9 cellular contexts compared by ENCODE assay signal in the genomic region with DNA sequence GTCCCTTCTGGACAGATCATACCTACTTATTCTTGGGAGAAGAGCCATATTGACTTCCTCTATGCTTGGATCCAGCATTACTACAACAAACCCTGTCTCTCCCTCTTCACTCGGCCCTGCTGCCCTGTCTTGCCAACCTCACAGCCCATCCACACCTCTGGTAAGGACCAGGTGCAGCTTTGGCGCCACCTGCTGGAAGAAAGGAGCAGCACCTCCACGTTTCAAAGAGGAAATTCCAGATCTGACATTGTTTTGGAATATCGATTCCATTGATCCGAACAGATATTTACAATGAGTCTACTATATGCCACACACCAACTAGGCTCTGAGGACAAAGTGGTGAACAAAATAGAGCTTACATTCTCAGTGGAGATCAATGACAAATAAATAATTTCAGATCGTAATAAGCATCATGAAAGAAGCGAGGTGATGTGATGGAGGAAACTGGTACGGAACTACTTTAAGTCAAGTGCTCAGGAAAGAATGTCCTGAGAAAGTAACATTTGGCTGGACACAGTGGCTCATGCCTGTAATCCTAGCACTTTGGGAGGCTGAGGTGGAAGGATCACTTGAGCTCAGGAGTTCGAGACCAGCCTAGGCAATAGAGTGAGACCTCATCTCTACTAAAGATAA. TPM values are rescaled to one million over a fixed set of nuclear protein-coding genes. Genes with fewer than 3 reads are reported as not detected.
A peak's percentile ranks its signal among the peaks of the same experiment; 100 is the strongest.
DNase-seq lines count a peak whose midpoint lies in the region; ATAC-seq and TF ChIP-seq lines count a peak whose summit lies in the region.
"Had no signal": no experiment of that assay in that cellular context is flagged by ENCODE, and none has a peak within 500 bp of the region (broad histone marks: within the 10 kb centered on the region; RNA-seq: fewer than 3 reads in every experiment).

No MANE protein-coding gene starts in this region.

- H3K9ac ChIP-seq in NT2/D1 (ENCODE audit: insufficient read length, low read depth), result no peak overlapping the region

- no peaks in the 10 kb centered on the region for H3K4me1 ChIP-seq in CD8-positive, alpha-beta memory T cell (ENCODE audit: insufficient read depth, low read length)
- no peaks in the 10 kb centered on the region for H3K4me1 ChIP-seq in NT2/D1 (ENCODE audit: insufficient read depth, insufficient read length)

- no peak overlapping the region for H3K27ac Mint-ChIP-seq in CD8-positive, alpha-beta memory T cell
- peak overlapping the region in 2 of 6 donors; percentile 6 to 89 for H3K27ac Mint-ChIP-seq in naive B cell
- no peak overlapping the region for H3K27ac Mint-ChIP-seq in stimulated activated effector memory CD8-positive, alpha-beta T cell treated with anti-CD3 and anti-CD28 coated beads, Interleukin-12 subunit alpha, Interleukin-12 subunit beta, amount 100 ng/mL, for 72 hours
- H3K27ac Mint-ChIP-seq: IgD-negative memory B cell had no signal

- no peak overlapping the region for H3K27ac ChIP-seq in CD8-positive, alpha-beta memory T cell (ENCODE audit: low read depth, low read length)

- DNase-seq in CD8-positive, alpha-beta memory T cell, result peak; percentile 56 to 78 (median 62)
- peak; percentile 74 for DNase-seq in HT-29 (ENCODE audit: low spot score)
- peak; percentile 68 for DNase-seq in NT2/D1 (ENCODE audit: low read depth, low spot score)
- peak; percentile 76 for DNase-seq in activated CD8-positive, alpha-beta memory T cell treated with anti-CD3 and anti-CD28 coated beads, Interleukin-2, amount 50 U/mL, for 4 hours
- no peak for DNase-seq in epithelial cell of proximal tubule (ENCODE audit: low read depth)
- DNase-seq in naive B cell, result peak; percentile 68
- peak; percentile 61 to 85 for DNase-seq in stimulated activated effector memory CD8-positive, alpha-beta T cell treated with anti-CD3 and anti-CD28 coated beads, Interleukin-12 subunit alpha, Interleukin-12 subunit beta, amount 100 ng/mL, for 72 hours (ENCODE audit: low spot score in 2 of 2)

- TF ChIP-seq CTCF in epithelial cell of proximal tubule (conservative IDR thresholded peaks at IDR 0.05; ENCODE audit: low read depth, low read length), result peak; percentile 99

- H3K27me3 ChIP-seq in CD8-positive, alpha-beta memory T cell (ENCODE audit: insufficient read depth, low read length, poor library complexity, severe bottlenecking), result no peaks in the 10 kb centered on the region
- no peaks in the 10 kb centered on the region for H3K27me3 ChIP-seq in NT2/D1 (ENCODE audit: insufficient read depth, insufficient read length)

- no peaks in the 10 kb centered on the region for H3K9me3 ChIP-seq in CD8-positive, alpha-beta memory T cell (ENCODE audit: low read length)
- H3K9me3 ChIP-seq in NT2/D1 (ENCODE audit: insufficient read depth, low read length), result no peaks in the 10 kb centered on the region

- H3K4me3 ChIP-seq in CD8-positive, alpha-beta memory T cell (ENCODE audit: low read length), result no peak overlapping the region
- no peak overlapping the region for H3K4me3 ChIP-seq in NT2/D1 (ENCODE audit: insufficient read length, low read depth)
- no peak overlapping the region for H3K4me3 ChIP-seq in epithelial cell of proximal tubule (ENCODE audit: low read depth, low read length)

- no peaks in the 10 kb centered on the region for H3K36me3 Mint-ChIP-seq in CD8-positive, alpha-beta memory T cell
- no peaks in the 10 kb centered on the region for H3K36me3 Mint-ChIP-seq in naive B cell
- H3K36me3 Mint-ChIP-seq in stimulated activated effector memory CD8-positive, alpha-beta T cell treated with anti-CD3 and anti-CD28 coated beads, Interleukin-12 subunit alpha, Interleukin-12 subunit beta, amount 100 ng/mL, for 72 hours, result peaks cover 17% of the 10 kb centered on the region
- H3K36me3 Mint-ChIP-seq: IgD-negative memory B cell had no signal

- no peaks in the 10 kb centered on the region for H3K9me3 Mint-ChIP-seq in CD8-positive, alpha-beta memory T cell
- no peaks in the 10 kb centered on the region for H3K9me3 Mint-ChIP-seq in naive B cell
- H3K9me3 Mint-ChIP-seq in stimulated activated effector memory CD8-positive, alpha-beta T cell treated with anti-CD3 and anti-CD28 coated beads, Interleukin-12 subunit alpha, Interleukin-12 subunit beta, amount 100 ng/mL, for 72 hours, result no peaks in the 10 kb centered on the region
- H3K9me3 Mint-ChIP-seq: IgD-negative memory B cell had no signal

- POLR2A ChIA-PET in CD8-positive, alpha-beta memory T cell (lab: Charles Lee), result no interaction called here

- peak; percentile 74 to 81 for ATAC-seq in naive B cell (ENCODE audit: low read depth in 2 of 2)
- ATAC-seq in stimulated activated effector memory CD8-positive, alpha-beta T cell treated with anti-CD3 and anti-CD28 coated beads, Interleukin-12 subunit alpha, Interleukin-12 subunit beta, amount 100 ng/mL, for 72 hours, result peak; percentile 74
- no peak for ATAC-seq in GM21367 (IDR thresholded peaks at IDR 0.05; ENCODE audit: unreplicated experiment)

- no peak overlapping the region for H3K4me3 Mint-ChIP-seq in CD8-positive, alpha-beta memory T cell
- H3K4me3 Mint-ChIP-seq in naive B cell, result no peak overlapping the region
- no peak overlapping the region for H3K4me3 Mint-ChIP-seq in stimulated activated effector memory CD8-positive, alpha-beta T cell treated with anti-CD3 and anti-CD28 coated beads, Interleukin-12 subunit alpha, Interleukin-12 subunit beta, amount 100 ng/mL, for 72 hours

- H3K27me3 Mint-ChIP-seq in CD8-positive, alpha-beta memory T cell, result peaks cover 0 to 2% of the 10 kb centered on the region in 2 donors
- peaks cover 0 to 8% (median 0%) of the 10 kb centered on the region in 3 donors for H3K27me3 Mint-ChIP-seq in naive B cell
- H3K27me3 Mint-ChIP-seq: IgD-negative memory B cell had no signal

- peaks cover 5 to 6% (median 5%) of the 10 kb centered on the region in 3 donors for H3K4me1 Mint-ChIP-seq in CD8-positive, alpha-beta memory T cell
- H3K4me1 Mint-ChIP-seq in naive B cell, result peaks cover 6 to 7% (median 7%) of the 10 kb centered on the region in 3 donors
- H3K4me1 Mint-ChIP-seq in stimulated activated effector memory CD8-positive, alpha-beta T cell treated with anti-CD3 and anti-CD28 coated beads, Interleukin-12 subunit alpha, Interleukin-12 subunit beta, amount 100 ng/mL, for 72 hours, result peaks cover 7% of the 10 kb centered on the region

- CTCF ChIA-PET in CD8-positive, alpha-beta memory T cell (lab: Charles Lee), result interaction anchor here (0.7 to 10.4 kb wide), 26 partner anchors 8 to 367 kb away, joined by 3 to 75 read pairs (median 4); partner anchors contain the start of genes MYCL and TRIT1

- no peaks in the 10 kb centered on the region for H3K36me3 ChIP-seq in CD8-positive, alpha-beta memory T cell (ENCODE audit: insufficient read depth, low read length)
- peaks cover 20% of the 10 kb centered on the region for H3K36me3 ChIP-seq in NT2/D1 (ENCODE audit: insufficient read depth, insufficient read length, low read length)

RNA-seq across cellular contexts. Expression of gene MFSD2A, which starts 18.7 kb away (rescaled TPM):
- 10 to 100 TPM; 23.8 to 28.7 TPM for total RNA-seq in CD8-positive, alpha-beta memory T cell
- polyA plus RNA-seq in CD8-positive, alpha-beta memory T cell, result 0.13 TPM
- total RNA-seq in HT-29 (2014; rRNA removed; shearing (Covaris generic)), result 13.7 and 15.4 TPM in 2 replicates
- 5.3 and 16.9 TPM in 2 replicates for total RNA-seq in epithelial cell of proximal tubule
- polyA plus RNA-seq in naive B cell (ENCODE audit: low read depth in 6 of 6), result under 1 TPM in 5 of 6 donors, not detected in 1; 0.43 to 0.79 (median 0.65) TPM
